ENCODE assay signal across 9 cellular contexts in genomic region chr4:48342559-48342878, GRCh38. TPM values are rescaled to one million over a fixed set of nuclear protein-coding genes. Genes with fewer than 3 reads are reported as not detected.
DNase-seq lines count a peak whose midpoint lies in the region; ATAC-seq, FAIRE-seq and TF ChIP-seq lines count a peak whose summit lies in the region.
"Had no signal": no experiment of that assay in that cellular context is flagged by ENCODE, and none has a peak within 500 bp of the region (broad histone marks: within the 10 kb centered on the region; RNA-seq: fewer than 3 reads in every experiment).

No MANE protein-coding gene starts in this region.

- TF ChIP-seq CTCF in dorsolateral prefrontal cortex (IDR thresholded peaks at IDR 0.05 in 54 of 56, conservative IDR thresholded peaks at IDR 0.05 in 2 of 56; ENCODE audit: low read depth in 1 of 56, partially characterized antibody in 56 of 56) (no peak), neural crest cell (conservative IDR thresholded peaks at IDR 0.05) (no peak)

- H3K27ac ChIP-seq in dorsolateral prefrontal cortex: peak overlapping the region in 37 of 59 donors; percentile 93 to 99 (median 98)

- DNase-seq in GM18507 (ENCODE audit: extremely low spot score, insufficient read length, low read depth) (no peak), RKO (ENCODE audit: low spot score) (peak; percentile 44), dorsolateral prefrontal cortex (no peak), neural crest cell (ENCODE audit: low read depth, low spot score) (no peak), NK-92 (lab: John Stamatoyannopoulos, UW; ENCODE audit: unreplicated experiment) (no peak), NCI-H446 treated with DMSO at 0.1 percent for 48 hours (lab: John Stamatoyannopoulos, UW) (no peak)

- peaks cover 53% of the 10 kb centered on the region for H3K4me1 Mint-ChIP-seq in neural crest cell

- ATAC-seq in HG03039 (IDR thresholded peaks at IDR 0.05; ENCODE audit: unreplicated experiment) (no peak), GM21367 (IDR thresholded peaks at IDR 0.05; ENCODE audit: unreplicated experiment) (no peak)

- peak overlapping the region; percentile 68 to 99 (median 91) for H3K4me3 ChIP-seq in dorsolateral prefrontal cortex

- H3K27me3 ChIP-seq in dorsolateral prefrontal cortex: no peaks in the 10 kb centered on the region

- H3K27me3 Mint-ChIP-seq in neural crest cell (ENCODE audit: low read depth): no peaks in the 10 kb centered on the region

- intact Hi-C loops in dorsolateral prefrontal cortex (cut with DNase I): loop anchor here in 1 of 2 donors (5.0 to 10.0 kb wide), 3 partner anchors 52 to 622 kb away; no protein-coding TSS in a partner anchor

- peak; percentile 24 for FAIRE-seq in GM18507 (lab: Jason Lieb, UNC)
- FAIRE-seq: TTC549 had no signal

- H3K36me3 Mint-ChIP-seq in neural crest cell (ENCODE audit: low read depth): no peaks in the 10 kb centered on the region

- peak overlapping the region; percentile 99 for H3K27ac Mint-ChIP-seq in neural crest cell (ENCODE audit: unreplicated experiment)

- H3K9me3 Mint-ChIP-seq in neural crest cell: no peaks in the 10 kb centered on the region

- H3K4me3 Mint-ChIP-seq in neural crest cell: peak overlapping the region; percentile 97

RNA-seq across cellular contexts. Expression of gene SLAIN2, which starts 1.2 kb away (rescaled TPM):
- total RNA-seq in dorsolateral prefrontal cortex (100 to 1,000 TPM in 3 of 120 experiments, 10 to 100 TPM in 117; 34.7 to 126 (median 68.5) TPM), neural crest cell (47.6 and 49.4 TPM in 2 replicates)
